ENCODE assay signal across 8 cellular contexts in genomic region chr3:30644615-30645014, GRCh38. TPM values are rescaled to one million over a fixed set of nuclear protein-coding genes. Genes with fewer than 3 reads are reported as not detected.
DNase-seq lines count a peak whose midpoint lies in the region; ATAC-seq and TF ChIP-seq lines count a peak whose summit lies in the region.

No MANE protein-coding gene starts in this region.

- no peaks in the 10 kb centered on the region for H3K9me3 ChIP-seq in AG04450 (ENCODE audit: control insufficient read depth, insufficient read depth, low read length)
- H3K9me3 ChIP-seq in spleen: no peaks in the 10 kb centered on the region

- DNase-seq in AG04450 (ENCODE audit: low read depth, low spot score): peak; percentile 36
- DNase-seq in activated CD4-positive, alpha-beta T cell treated with anti-CD3 and anti-CD28 coated beads for 48 hours: peak; percentile 66
- DNase-seq in fibroblast of mammary gland (ENCODE audit: low read depth): peak; percentile 67
- no peak for DNase-seq in spleen
- DNase-seq in NCI-H1417 (lab: John Stamatoyannopoulos, UW): no peak
- no peak for DNase-seq in COLO668 (lab: John Stamatoyannopoulos, UW; ENCODE audit: unreplicated experiment)

- peak; percentile 69 for ATAC-seq in GM19324 (IDR thresholded peaks at IDR 0.05; ENCODE audit: low FRiP score, unreplicated experiment)
- peak; percentile 67 for ATAC-seq in HG03378 (IDR thresholded peaks at IDR 0.05; ENCODE audit: unreplicated experiment)

- CTCF ChIA-PET in AG04450 (lab: Charles Lee): interaction anchor here (1.2 kb wide), 1 partner anchor 49 kb away, joined by 3 read pairs; no protein-coding TSS in a partner anchor

- POLR2A ChIA-PET in AG04450 (lab: Yijun Ruan, JAX): interaction anchor here (0.6 to 0.8 kb wide), 3 partner anchors 15 to 469 kb away, joined by 3 to 5 read pairs (median 3); no protein-coding TSS in a partner anchor

- H3K27ac ChIP-seq in AG04450 (ENCODE audit: low read depth, low read length): no peak overlapping the region
- H3K27ac ChIP-seq in spleen: peak overlapping the region; percentile 78 to 100 (median 88)

- H3K36me3 ChIP-seq in spleen: peaks cover 0 to 51% (median 30%) of the 10 kb centered on the region in 6 donors

- H3K4me3 ChIP-seq in AG04450 (ENCODE audit: low read depth, low read length) (no peak overlapping the region), fibroblast of mammary gland (ENCODE audit: control insufficient read depth, low read depth, low read length) (no peak overlapping the region), spleen (peak overlapping the region in 1 of 8 donors; percentile 48)

- intact Hi-C loops in spleen (cut with DNase I; ENCODE audit: low total_unique reads): no loop called here

- WGBS in spleen, 5 donors: 2 to 12% (median 6%) methylated on average over 2 of the region's 2 CpGs

- no peak for TF ChIP-seq POLR2A in spleen (IDR thresholded peaks at IDR 0.05)

- TF ChIP-seq CTCF in AG04450 (IDR thresholded peaks at IDR 0.05; ENCODE audit: low read depth, low read length): no peak
- TF ChIP-seq CTCF in fibroblast of mammary gland (conservative IDR thresholded peaks at IDR 0.05; ENCODE audit: control insufficient read depth, insufficient read depth, low read depth, low read length): no peak
- no peak for TF ChIP-seq CTCF in spleen (IDR thresholded peaks at IDR 0.05 in 8 of 11, conservative IDR thresholded peaks at IDR 0.05 in 3 of 11)

- peaks cover 93 to 100% (median 100%) of the 10 kb centered on the region in 6 donors for H3K4me1 ChIP-seq in spleen

- no peaks in the 10 kb centered on the region for H3K27me3 ChIP-seq in AG04450 (ENCODE audit: control insufficient read depth, insufficient read depth, low read length)
- no peaks in the 10 kb centered on the region for H3K27me3 ChIP-seq in spleen (replicated peaks in 1 of 7)

RNA-seq across cellular contexts. Expression of gene TGFBR2, which starts 38.2 kb away (rescaled TPM):
- polyA plus RNA-seq in AG04450 (2011; rRNA removed) (155 and 158 TPM in 2 replicates), spleen (10 to 100 TPM; 18.2 to 45.6 (median 33.7) TPM)
- polyA minus RNA-seq in AG04450 (2011; rRNA and poly(A)+ RNA removed): 158 and 168 TPM in 2 replicates
- 100 to 1,000 TPM; 163 to 322 (median 277) TPM for total RNA-seq in spleen

Comparison
In these comparisons a context has a peak if more than half of its experiments do, and no peak if none do; other contexts are left out.
1. DNase-seq: peak in AG04450 (single experiment), activated CD4-positive, alpha-beta T cell treated with anti-CD3 and anti-CD28 coated beads for 48 hours (single experiment) and fibroblast of mammary gland (single experiment); none in spleen (single experiment), NCI-H1417 (0 of 3) and COLO668 (single experiment).